ENCODE assay signal across 24 cellular contexts in genomic region chr7:34123316-34123715, GRCh38.
"Had no signal": no experiment of that assay in that cellular context is flagged by ENCODE, and none has a peak within 500 bp of the region (broad histone marks: within the 10 kb centered on the region; RNA-seq: fewer than 3 reads in every experiment).

No MANE protein-coding gene starts in this region.

- H3K9me3 ChIP-seq: gastrocnemius medialis, neutrophil, pancreas, thyroid gland, vagina had no signal

- H3K4me3 Mint-ChIP-seq: memory B cell; natural killer cell; neural crest cell; stimulated activated effector memory CD8-positive, alpha-beta T cell treated with anti-CD3 and anti-CD28 coated beads, Interleukin-12 subunit alpha, Interleukin-12 subunit beta, amount 100 ng/mL, for 72 hours had no signal

- H3K4me3 ChIP-seq: coronary artery, gastrocnemius medialis, heart left ventricle, hepatocyte, lung, pancreas, sigmoid colon, stomach, thyroid gland, vagina had no signal

- H3K27ac ChIP-seq: coronary artery, gastrocnemius medialis, heart left ventricle, hepatocyte, neutrophil, pancreas, sigmoid colon, stomach, thyroid gland, vagina had no signal

- FAIRE-seq: endometrium, pancreas had no signal

- H3K36me3 ChIP-seq: gastrocnemius medialis, heart left ventricle, neutrophil, pancreas, sigmoid colon, stomach, thyroid gland, vagina had no signal

- H3K4me1 Mint-ChIP-seq: memory B cell; natural killer cell; neural crest cell; stimulated activated effector memory CD8-positive, alpha-beta T cell treated with anti-CD3 and anti-CD28 coated beads, Interleukin-12 subunit alpha, Interleukin-12 subunit beta, amount 100 ng/mL, for 72 hours had no signal

- H3K4me1 ChIP-seq: gastrocnemius medialis, heart left ventricle, pancreas, sigmoid colon, stomach, thyroid gland, vagina had no signal

- H3K36me3 Mint-ChIP-seq: natural killer cell; stimulated activated effector memory CD8-positive, alpha-beta T cell treated with anti-CD3 and anti-CD28 coated beads, Interleukin-12 subunit alpha, Interleukin-12 subunit beta, amount 100 ng/mL, for 72 hours had no signal

- H3K27ac Mint-ChIP-seq: memory B cell; natural killer cell; stimulated activated effector memory CD8-positive, alpha-beta T cell treated with anti-CD3 and anti-CD28 coated beads, Interleukin-12 subunit alpha, Interleukin-12 subunit beta, amount 100 ng/mL, for 72 hours had no signal

- DNase-seq: dermis blood vessel endothelial cell; effector memory CD4-positive, alpha-beta T cell; foreskin fibroblast; gastrocnemius medialis; heart left ventricle; natural killer cell; pancreas; right cardiac atrium; sigmoid colon; stimulated activated CD4-positive, alpha-beta T cell treated with anti-CD3 and anti-CD28 coated beads, Interleukin-2, amount 100 ng/mL, for 24 hours; stimulated activated CD4-positive, alpha-beta T cell treated with anti-CD3 and anti-CD28 coated beads, Interleukin-4, amount 100 ng/mL, for 24 hours; stimulated activated naive CD4-positive, alpha-beta T cell treated with Interleukin-2 at 50 U/mL for 16 hours; stomach; thyroid gland; trophoblast cell had no signal

- H3K27me3 ChIP-seq: gastrocnemius medialis, heart left ventricle, hepatocyte, neutrophil, pancreas, sigmoid colon, stomach, thyroid gland, vagina had no signal
